ENCODE assay signal across 9 cellular contexts in genomic region chr12:67698711-67699603, GRCh38. TPM values are rescaled to one million over a fixed set of nuclear protein-coding genes. Genes with fewer than 3 reads are reported as not detected.
DNase-seq lines count a peak whose midpoint lies in the region; ATAC-seq, FAIRE-seq and TF ChIP-seq lines count a peak whose summit lies in the region.
"Had no signal": no experiment of that assay in that cellular context is flagged by ENCODE, and none has a peak within 500 bp of the region (broad histone marks: within the 10 kb centered on the region; RNA-seq: fewer than 3 reads in every experiment).

No MANE protein-coding gene starts in this region.

- H3K4me1 ChIP-seq in breast epithelium (no peaks in the 10 kb centered on the region), osteoblast (ENCODE audit: insufficient read depth, low read length) (peaks cover 31% of the 10 kb centered on the region)

- TF ChIP-seq POLR2A in breast epithelium (IDR thresholded peaks at IDR 0.05) = no peak

- H3K27ac ChIP-seq in breast epithelium (peak overlapping the region in 1 of 2 donors; percentile 10), osteoblast (ENCODE audit: low read depth, low read length) (peak overlapping the region; percentile 96)

- TF ChIP-seq CTCF in breast epithelium (IDR thresholded peaks at IDR 0.05) = no peak
- no peak for TF ChIP-seq CTCF in osteoblast (IDR thresholded peaks at IDR 0.05; ENCODE audit: extremely low read depth, low read depth, low read length)

- no peaks in the 10 kb centered on the region for H3K9me3 ChIP-seq in breast epithelium
- H3K9me3 ChIP-seq in osteoblast (ENCODE audit: low read depth, low read length) = no peaks in the 10 kb centered on the region

- peak overlapping the region; percentile 88 for H3K4me2 ChIP-seq in osteoblast (ENCODE audit: insufficient read depth, low read length)

- peak overlapping the region; percentile 45 for H2AFZ ChIP-seq in osteoblast (ENCODE audit: low read length)

- no peaks in the 10 kb centered on the region for H3K27me3 ChIP-seq in breast epithelium
- H3K27me3 ChIP-seq in osteoblast (ENCODE audit: insufficient read depth, low read length) = no peaks in the 10 kb centered on the region

- H3K36me3 ChIP-seq in breast epithelium (no peaks in the 10 kb centered on the region), osteoblast (ENCODE audit: insufficient read depth, low read length) (no peaks in the 10 kb centered on the region)

- intact Hi-C loops in Right ventricle myocardium inferior (cut with DNase I) (no loop called here), cardiac septum (cut with DNase I) (no loop called here), breast epithelium (cut with DNase I; ENCODE audit: low total_unique reads) (loop anchor here (10.0 kb wide), 1 partner anchor 1216 kb away; no protein-coding TSS in a partner anchor)

- no peak for DNase-seq in Right ventricle myocardium inferior (ENCODE audit: missing footprints)
- no peak for DNase-seq in cardiac septum (ENCODE audit: low spot score)
- DNase-seq in T1000 (lab: John Stamatoyannopoulos, UW) = peak; percentile 17
- DNase-seq in breast epithelium (ENCODE audit: low spot score in 2 of 2) = no peak
- no peak for DNase-seq in osteoblast (ENCODE audit: insufficient read length, low spot score, missing footprints)
- DNase-seq in HTR-8/SVneo (ENCODE audit: insufficient read length, low spot score) = no peak
- DNase-seq in cerebellar cortex (ENCODE audit: low spot score) = no peak

- H4K20me1 ChIP-seq in osteoblast (ENCODE audit: insufficient read depth, low read length) = no peaks in the 10 kb centered on the region

- H3K4me3 ChIP-seq in breast epithelium (peak overlapping the region; percentile 24 to 53 (median 25)), osteoblast (ENCODE audit: insufficient read depth, low read length) (peak overlapping the region; percentile 72)

- no peak for FAIRE-seq in HTR-8/SVneo (lab: Jason Lieb, UNC)
- FAIRE-seq: endothelial cell of umbilical vein had no signal

- H3K79me2 ChIP-seq in osteoblast (ENCODE audit: insufficient read depth, low read length) = no peaks in the 10 kb centered on the region

- peak; percentile 51 for ATAC-seq in Right ventricle myocardium inferior
- ATAC-seq in HG03342 (IDR thresholded peaks at IDR 0.05; ENCODE audit: unreplicated experiment) = peak; percentile 96

RNA-seq across cellular contexts. Expression of gene DYRK2, which starts 50.4 kb away (rescaled TPM):
- total RNA-seq in Right ventricle myocardium inferior (51.2 TPM), cardiac septum (56.0 TPM), breast epithelium (10 to 100 TPM; 12.4 to 19.2 (median 17.7) TPM), osteoblast (43.4 and 44.5 TPM in 2 replicates)
